Comparison of ENCODE assay signal across 2 cellular contexts in the genomic region with DNA sequence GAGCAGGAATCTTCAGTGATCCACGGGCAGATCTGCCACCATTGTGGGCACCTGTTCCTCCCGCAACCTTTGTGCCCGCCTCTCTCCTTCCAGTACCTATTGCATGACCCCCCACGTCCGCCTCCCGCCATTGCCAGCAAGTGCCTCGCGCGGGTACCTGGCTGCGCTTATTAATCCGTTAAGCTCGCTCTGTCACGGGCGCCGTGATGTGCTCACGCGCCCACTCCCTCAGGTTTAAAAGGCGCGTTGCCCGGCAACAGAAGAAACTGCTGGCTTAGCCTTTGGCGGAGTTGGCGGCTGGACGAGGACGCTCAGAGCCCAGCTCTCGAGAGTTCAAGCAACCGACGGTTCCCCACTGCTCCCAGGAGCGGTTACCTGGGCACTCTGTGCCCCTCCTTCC. TPM values are rescaled to one million over a fixed set of nuclear protein-coding genes. Genes with fewer than 3 reads are reported as not detected.
"Had no signal": no experiment of that assay in that cellular context is flagged by ENCODE, and none has a peak within 500 bp of the region (broad histone marks: within the 10 kb centered on the region; RNA-seq: fewer than 3 reads in every experiment).

No MANE protein-coding gene starts in this region.

RNA-seq across cellular contexts. Expression of a gene that starts 6.4 kb away (rescaled TPM):
- total RNA-seq: G401, GM12878 had no signal
